18 cellular contexts compared by ENCODE assay signal in the genomic region with DNA sequence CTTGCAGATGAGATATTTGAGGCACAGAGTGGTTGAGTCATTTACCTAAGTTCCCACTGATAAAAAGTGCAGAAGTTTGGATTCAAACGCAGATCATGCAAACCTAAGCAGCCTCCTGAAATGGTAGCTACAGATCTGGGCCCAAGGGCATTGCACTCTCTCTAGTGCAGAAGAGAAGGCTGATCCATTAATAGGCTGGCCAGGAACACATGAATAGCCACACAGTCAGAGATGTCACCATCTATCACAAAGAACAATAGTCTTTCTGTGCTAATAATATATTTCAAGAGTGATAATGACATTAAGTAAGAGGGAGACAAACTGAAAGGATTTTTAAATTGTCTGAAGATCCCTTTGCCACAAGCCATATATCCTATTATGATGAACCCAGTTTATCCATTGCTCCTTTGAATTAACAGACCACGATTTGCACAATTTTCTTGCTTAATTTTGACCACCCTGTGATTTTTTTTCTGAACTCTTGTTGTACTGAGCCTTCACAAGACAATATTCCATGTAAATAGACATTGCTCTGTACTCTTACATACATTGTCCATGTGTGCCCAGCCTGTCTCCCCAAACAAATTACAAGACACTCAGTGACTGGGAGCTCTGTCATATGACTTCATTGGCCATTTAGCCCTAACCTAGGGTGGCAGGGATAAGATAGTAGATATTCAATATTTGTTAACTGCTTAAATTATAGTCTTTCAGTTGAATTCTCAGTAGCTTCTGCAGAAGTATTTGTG.
"Had no signal": no experiment of that assay in that cellular context is flagged by ENCODE, and none has a peak within 500 bp of the region (broad histone marks: within the 10 kb centered on the region; RNA-seq: fewer than 3 reads in every experiment).

No MANE protein-coding gene starts in this region.

- H3K4me1 ChIP-seq: prostate gland, testis had no signal

- H3K27ac ChIP-seq: esophagus muscularis mucosa, prostate gland, testis, WERI-Rb-1 had no signal

- H3K27ac Mint-ChIP-seq: activated naive CD4-positive, alpha-beta T cell treated with anti-CD3 and anti-CD28 coated beads, Interleukin-2, amount 50 U/mL, for 24 hours; dendritic cell treated with granulocyte-macrophage colony-stimulating factor and Interleukin-4, amounts not matched to agents 40 ng/mL and 50 ng/mL, for 4 days; mesothelial cell of epicardium; nephron progenitor cell; stimulated activated naive CD8-positive, alpha-beta T cell treated with anti-CD3 and anti-CD28 coated beads, Interleukin-15, Interleukin-2, amounts not matched to agents 100 ng/mL and 50 ng/mL, for 24 hours; type B pancreatic cell had no signal

- H3K4me3 Mint-ChIP-seq: activated naive CD4-positive, alpha-beta T cell treated with anti-CD3 and anti-CD28 coated beads, Interleukin-2, amount 50 U/mL, for 24 hours; dendritic cell treated with granulocyte-macrophage colony-stimulating factor and Interleukin-4, amounts not matched to agents 40 ng/mL and 50 ng/mL, for 4 days; mesothelial cell of epicardium; nephron progenitor cell; stimulated activated naive CD8-positive, alpha-beta T cell treated with anti-CD3 and anti-CD28 coated beads, Interleukin-15, Interleukin-2, amounts not matched to agents 100 ng/mL and 50 ng/mL, for 24 hours; type B pancreatic cell had no signal

- ATAC-seq: left lobe of liver, right cardiac atrium had no signal

- H3K36me3 Mint-ChIP-seq: activated naive CD4-positive, alpha-beta T cell treated with anti-CD3 and anti-CD28 coated beads, Interleukin-2, amount 50 U/mL, for 24 hours; mesothelial cell of epicardium; type B pancreatic cell had no signal

- H3K9me3 Mint-ChIP-seq: activated naive CD4-positive, alpha-beta T cell treated with anti-CD3 and anti-CD28 coated beads, Interleukin-2, amount 50 U/mL, for 24 hours; dendritic cell treated with granulocyte-macrophage colony-stimulating factor and Interleukin-4, amounts not matched to agents 40 ng/mL and 50 ng/mL, for 4 days; mesothelial cell of epicardium; nephron progenitor cell had no signal

- DNase-seq: activated CD4-positive, alpha-beta T cell treated with anti-CD3 and anti-CD28 coated beads for 1 hour; activated CD4-positive, alpha-beta T cell treated with anti-CD3 and anti-CD28 coated beads, Interleukin-2, amount 50 U/mL, for 48 hours; activated gamma-delta T cell; effector memory CD4-positive, alpha-beta T cell; nephron progenitor cell; right cardiac atrium; stimulated activated CD4-positive, alpha-beta T cell treated with anti-CD3 and anti-CD28 coated beads, Interleukin-2, amount 100 ng/mL, for 24 hours; T-helper 2 cell; testis; WERI-Rb-1 had no signal

- H3K27me3 ChIP-seq: esophagus muscularis mucosa, testis had no signal

- H3K9me3 ChIP-seq: esophagus muscularis mucosa, prostate gland, testis had no signal
